Comparison of ENCODE assay signal across 31 cellular contexts in genomic region chr1:55388960-55389359, GRCh38.
"Had no signal": no experiment of that assay in that cellular context is flagged by ENCODE, and none has a peak within 500 bp of the region (broad histone marks: within the 10 kb centered on the region; RNA-seq: fewer than 3 reads in every experiment).

No MANE protein-coding gene starts in this region.

- H3K9me3 Mint-ChIP-seq: natural killer cell; stimulated activated memory B cell treated with anti-CD40 and anti-IgM and Interleukin-4, amounts not matched to agents 10 μg/mL and 1 μg/mL and 100 μg/mL, for 72 hours had no signal

- H3K9me3 ChIP-seq: ovary, psoas muscle, testis, uterus had no signal

- ATAC-seq: natural killer cell; psoas muscle; right cardiac atrium; sciatic nerve; stimulated activated memory B cell treated with anti-CD40 and anti-IgM and Interleukin-4, amounts not matched to agents 10 μg/mL and 1 μg/mL and 100 μg/mL, for 72 hours; stimulated activated naive CD8-positive, alpha-beta T cell treated with anti-CD3 and anti-CD28 coated beads, Interleukin-15, amount 100 ng/mL, for 72 hours; stimulated activated naive CD8-positive, alpha-beta T cell treated with anti-CD3 and anti-CD28 coated beads, Interleukin-15, Interleukin-2, amounts not matched to agents 100 U/mL and 50 U/mL, for 24 hours; upper lobe of right lung had no signal

- H3K4me3 ChIP-seq: neural progenitor cell, ovary, psoas muscle, skin epidermis, smooth muscle cell, spleen, suprapubic skin, testis, tibial artery, transverse colon, upper lobe of right lung, uterus had no signal

- DNase-seq: natural killer cell; occipital lobe; ovary; posterior cingulate gyrus; psoas muscle; right cardiac atrium; spleen; stimulated activated CD4-positive, alpha-beta T cell treated with anti-CD3 and anti-CD28 coated beads, Interleukin-12 subunit alpha, Interleukin-12 subunit beta, amount 100 ng/mL, for 4 hours; stimulated activated CD4-positive, alpha-beta T cell treated with anti-CD3 and anti-CD28 coated beads, Interleukin-1b, Interleukin-23, amount 100 ng/mL, for 48 hours; stimulated activated CD4-positive, alpha-beta T cell treated with anti-CD3 and anti-CD28 coated beads, Interleukin-4, amount 100 ng/mL, for 1 hour; stimulated activated CD4-positive, alpha-beta T cell treated with anti-CD3 and anti-CD28 coated beads, Interleukin-4, amount 100 ng/mL, for 4 hours; stimulated activated CD8-positive, alpha-beta memory T cell treated with anti-CD3 and anti-CD28 coated beads, Interleukin-4, amount 100 ng/mL, for 48 hours; stimulated activated naive CD4-positive, alpha-beta T cell; stimulated activated naive CD8-positive, alpha-beta T cell treated with anti-CD3 and anti-CD28 coated beads, Interleukin-15, amount 100 ng/mL, for 72 hours; stimulated activated naive CD8-positive, alpha-beta T cell treated with anti-CD3 and anti-CD28 coated beads, Interleukin-15, Interleukin-2, amounts not matched to agents 100 U/mL and 50 U/mL, for 24 hours; substantia nigra; testis; tibial artery; transverse colon; upper lobe of right lung; uterus had no signal

- H3K4me3 Mint-ChIP-seq: natural killer cell; nephron; neural progenitor cell; stimulated activated memory B cell treated with anti-CD40 and anti-IgM and Interleukin-4, amounts not matched to agents 10 μg/mL and 1 μg/mL and 100 μg/mL, for 72 hours; stimulated activated naive CD8-positive, alpha-beta T cell treated with anti-CD3 and anti-CD28 coated beads, Interleukin-15, amount 100 ng/mL, for 72 hours; type B pancreatic cell had no signal

- H3K4me1 ChIP-seq: neural progenitor cell, parathyroid adenoma, psoas muscle, spleen, suprapubic skin, testis, tibial artery, transverse colon, upper lobe of right lung, uterus had no signal

- H3K27ac Mint-ChIP-seq: natural killer cell; nephron; neural progenitor cell; progenitor cell of endocrine pancreas; stimulated activated memory B cell treated with anti-CD40 and anti-IgM and Interleukin-4, amounts not matched to agents 10 μg/mL and 1 μg/mL and 100 μg/mL, for 72 hours; stimulated activated naive CD8-positive, alpha-beta T cell treated with anti-CD3 and anti-CD28 coated beads, Interleukin-15, amount 100 ng/mL, for 72 hours; type B pancreatic cell had no signal

- H3K27me3 Mint-ChIP-seq: progenitor cell of endocrine pancreas, type B pancreatic cell had no signal

- H3K27ac ChIP-seq: neural progenitor cell, ovary, parathyroid adenoma, psoas muscle, skin epidermis, spleen, suprapubic skin, testis, tibial artery, transverse colon, upper lobe of right lung, uterus had no signal

- H3K36me3 Mint-ChIP-seq: natural killer cell; neural progenitor cell; stimulated activated memory B cell treated with anti-CD40 and anti-IgM and Interleukin-4, amounts not matched to agents 10 μg/mL and 1 μg/mL and 100 μg/mL, for 72 hours; type B pancreatic cell had no signal

- H3K36me3 ChIP-seq: neural progenitor cell, ovary, spleen, suprapubic skin, tibial artery, transverse colon, upper lobe of right lung, uterus had no signal

- H3K4me1 Mint-ChIP-seq: natural killer cell; nephron; neural progenitor cell; stimulated activated memory B cell treated with anti-CD40 and anti-IgM and Interleukin-4, amounts not matched to agents 10 μg/mL and 1 μg/mL and 100 μg/mL, for 72 hours; stimulated activated naive CD8-positive, alpha-beta T cell treated with anti-CD3 and anti-CD28 coated beads, Interleukin-15, amount 100 ng/mL, for 72 hours had no signal
